Comparison of ENCODE assay signal across 13 cellular contexts in genomic region chr18:79599503-79599931, GRCh38.
DNase-seq lines count a peak whose midpoint lies in the region; TF ChIP-seq lines count a peak whose summit lies in the region.
"Had no signal": no experiment of that assay in that cellular context is flagged by ENCODE, and none has a peak within 500 bp of the region (broad histone marks: within the 10 kb centered on the region; RNA-seq: fewer than 3 reads in every experiment).

No MANE protein-coding gene starts in this region.

- H3K27me3 ChIP-seq in GM23248 (replicated peaks; ENCODE audit: insufficient read depth) (peaks cover 21% of the 10 kb centered on the region), sigmoid colon (peaks cover 0 to 10% (median 0%) of the 10 kb centered on the region in 3 donors), stomach (peaks cover 0 to 61% (median 12%) of the 10 kb centered on the region in 3 donors)

- in situ Hi-C loops in GM23248 (cut with MboI), result no loop called here

- no peaks in the 10 kb centered on the region for H4K20me1 ChIP-seq in GM23248 (ENCODE audit: insufficient read depth)

- no peaks in the 10 kb centered on the region for H3K36me3 Mint-ChIP-seq in glutamatergic neuron (ENCODE audit: unreplicated experiment)
- H3K36me3 Mint-ChIP-seq in activated T-cell treated with anti-CD3 and anti-CD28 coated beads, Interleukin-2, amount 50 U/mL, for 24 hours (ENCODE audit: low read depth), result no peaks in the 10 kb centered on the region

- no peaks in the 10 kb centered on the region for H3K36me3 ChIP-seq in GM23248 (ENCODE audit: low read depth)
- no peaks in the 10 kb centered on the region for H3K36me3 ChIP-seq in sigmoid colon
- H3K36me3 ChIP-seq in stomach, result no peaks in the 10 kb centered on the region

- no peaks in the 10 kb centered on the region for H3F3A ChIP-seq in GM23248 (ENCODE audit: insufficient read depth)

- TF ChIP-seq CTCF in glutamatergic neuron (IDR thresholded peaks at IDR 0.05; ENCODE audit: partially characterized antibody, unreplicated experiment), result no peak
- TF ChIP-seq CTCF in sigmoid colon (IDR thresholded peaks at IDR 0.05), result no peak
- no peak for TF ChIP-seq CTCF in stomach (IDR thresholded peaks at IDR 0.05)

- no peak overlapping the region for H3K27ac ChIP-seq in GM23248
- no peak overlapping the region for H3K27ac ChIP-seq in sigmoid colon
- no peak overlapping the region for H3K27ac ChIP-seq in stomach

- intact Hi-C loops in sigmoid colon (cut with DNase I) (no loop called here), stomach (cut with DNase I; ENCODE audit: low total_unique reads) (no loop called here)

- no peaks in the 10 kb centered on the region for H3K9me2 ChIP-seq in GM23248 (ENCODE audit: insufficient read depth)

- H3K4me3 Mint-ChIP-seq in glutamatergic neuron (ENCODE audit: unreplicated experiment), result no peak overlapping the region
- no peak overlapping the region for H3K4me3 Mint-ChIP-seq in activated T-cell treated with anti-CD3 and anti-CD28 coated beads, Interleukin-2, amount 50 U/mL, for 24 hours
- H3K4me3 Mint-ChIP-seq: activated B cell treated with CpG ODN at 0.5 μM for 24 hours had no signal

- peaks cover 3% of the 10 kb centered on the region for H3K4me1 Mint-ChIP-seq in glutamatergic neuron (ENCODE audit: low read depth, unreplicated experiment)
- peaks cover 4% of the 10 kb centered on the region for H3K4me1 Mint-ChIP-seq in activated T-cell treated with anti-CD3 and anti-CD28 coated beads, Interleukin-2, amount 50 U/mL, for 24 hours (ENCODE audit: low read depth)
- H3K4me1 Mint-ChIP-seq: activated B cell treated with CpG ODN at 0.5 μM for 24 hours had no signal

- 28 to 29% methylated on average over 15 to 17 of the region's 17 CpGs for WGBS in GM23248 (ENCODE audit: low coverage in 1 of 2, low lambda C conversion rate in 2 of 2, missing lambda C conversion rate in 2 of 2), 2 experiments
- 59 to 79% methylated on average over 17 of the region's 17 CpGs for WGBS in sigmoid colon, 2 donors
- WGBS in stomach, 5 donors, result 51 to 64% (median 60%) methylated on average over 11 to 17 of the region's 17 CpGs

- no peak overlapping the region for H3K9ac ChIP-seq in GM23248

- H3K27me3 Mint-ChIP-seq in glutamatergic neuron (ENCODE audit: unreplicated experiment), result no peaks in the 10 kb centered on the region
- H3K27me3 Mint-ChIP-seq in activated T-cell treated with anti-CD3 and anti-CD28 coated beads, Interleukin-2, amount 50 U/mL, for 24 hours, result peaks cover under 1% of the 10 kb centered on the region

- no peak for TF ChIP-seq EP300 in sigmoid colon (IDR thresholded peaks at IDR 0.05)
- no peak for TF ChIP-seq EP300 in stomach (IDR thresholded peaks at IDR 0.05)

- peak; percentile 88 for DNase-seq in GM23248
- DNase-seq in SW480 (ENCODE audit: low spot score), result peak; percentile 2
- DNase-seq in glutamatergic neuron, result peak; percentile 11
- peak; percentile 44 for DNase-seq in sigmoid colon
- DNase-seq in retina, result no peak
- DNase-seq in activated T-cell treated with anti-CD3 and anti-CD28 coated beads, Interleukin-2, amount 50 U/mL, for 24 hours, result no peak
- no peak for DNase-seq in stomach
- DNase-seq: activated B cell treated with CpG ODN at 0.5 μM for 24 hours; activated T-cell treated with anti-CD3 and anti-CD28 coated beads for 4 hours; NCI-H1105 treated with DMSO at 0.1 percent for 48 hours; NCI-H524 treated with DMSO at 0.1 percent for 48 hours; SIG-M5; stimulated activated CD4-positive, alpha-beta T cell treated with anti-CD3 and anti-CD28 coated beads, Interleukin-4, amount 100 ng/mL, for 24 hours had no signal

- H3K9me3 Mint-ChIP-seq in glutamatergic neuron (ENCODE audit: unreplicated experiment), result peaks cover 2% of the 10 kb centered on the region
- H3K9me3 Mint-ChIP-seq in activated T-cell treated with anti-CD3 and anti-CD28 coated beads, Interleukin-2, amount 50 U/mL, for 24 hours, result no peaks in the 10 kb centered on the region
- H3K9me3 Mint-ChIP-seq: activated B cell treated with CpG ODN at 0.5 μM for 24 hours had no signal

- H3K4me3 ChIP-seq in GM23248 (no peak overlapping the region), sigmoid colon (no peak overlapping the region), stomach (no peak overlapping the region)

- no peak for TF ChIP-seq POLR2A in sigmoid colon (IDR thresholded peaks at IDR 0.05)
- no peak for TF ChIP-seq POLR2A in stomach (IDR thresholded peaks at IDR 0.05)

- no peak overlapping the region for H3K4me2 ChIP-seq in GM23248 (ENCODE audit: unreplicated experiment)

- no peaks in the 10 kb centered on the region for H3K79me2 ChIP-seq in GM23248 (ENCODE audit: insufficient read depth)

- no peaks in the 10 kb centered on the region for H3K9me3 ChIP-seq in GM23248 (ENCODE audit: low read depth)
- no peaks in the 10 kb centered on the region for H3K9me3 ChIP-seq in sigmoid colon
- no peaks in the 10 kb centered on the region for H3K9me3 ChIP-seq in stomach

- H3K4me1 ChIP-seq in GM23248 (ENCODE audit: insufficient read depth) (peaks cover 5% of the 10 kb centered on the region; the same call in 1 of the 2 replicates), sigmoid colon (no peaks in the 10 kb centered on the region), stomach (peaks cover 0 to 6% (median 3%) of the 10 kb centered on the region in 4 donors)

- H2AFZ ChIP-seq in GM23248, result no peak overlapping the region

- H3K27ac Mint-ChIP-seq in glutamatergic neuron (ENCODE audit: unreplicated experiment), result no peak overlapping the region
- no peak overlapping the region for H3K27ac Mint-ChIP-seq in activated T-cell treated with anti-CD3 and anti-CD28 coated beads, Interleukin-2, amount 50 U/mL, for 24 hours
- H3K27ac Mint-ChIP-seq: activated B cell treated with CpG ODN at 0.5 μM for 24 hours had no signal

Comparison
In these comparisons a context has a peak if more than half of its experiments do, and no peak if none do; other contexts are left out.
1. DNase-seq: peak in GM23248 (single experiment), SW480 (single experiment), glutamatergic neuron (single experiment) and sigmoid colon (single experiment); none in retina (single experiment), activated T-cell treated with anti-CD3 and anti-CD28 coated beads, Interleukin-2, amount 50 U/mL, for 24 hours (single experiment) and stomach (single experiment).